In the genomic region with DNA sequence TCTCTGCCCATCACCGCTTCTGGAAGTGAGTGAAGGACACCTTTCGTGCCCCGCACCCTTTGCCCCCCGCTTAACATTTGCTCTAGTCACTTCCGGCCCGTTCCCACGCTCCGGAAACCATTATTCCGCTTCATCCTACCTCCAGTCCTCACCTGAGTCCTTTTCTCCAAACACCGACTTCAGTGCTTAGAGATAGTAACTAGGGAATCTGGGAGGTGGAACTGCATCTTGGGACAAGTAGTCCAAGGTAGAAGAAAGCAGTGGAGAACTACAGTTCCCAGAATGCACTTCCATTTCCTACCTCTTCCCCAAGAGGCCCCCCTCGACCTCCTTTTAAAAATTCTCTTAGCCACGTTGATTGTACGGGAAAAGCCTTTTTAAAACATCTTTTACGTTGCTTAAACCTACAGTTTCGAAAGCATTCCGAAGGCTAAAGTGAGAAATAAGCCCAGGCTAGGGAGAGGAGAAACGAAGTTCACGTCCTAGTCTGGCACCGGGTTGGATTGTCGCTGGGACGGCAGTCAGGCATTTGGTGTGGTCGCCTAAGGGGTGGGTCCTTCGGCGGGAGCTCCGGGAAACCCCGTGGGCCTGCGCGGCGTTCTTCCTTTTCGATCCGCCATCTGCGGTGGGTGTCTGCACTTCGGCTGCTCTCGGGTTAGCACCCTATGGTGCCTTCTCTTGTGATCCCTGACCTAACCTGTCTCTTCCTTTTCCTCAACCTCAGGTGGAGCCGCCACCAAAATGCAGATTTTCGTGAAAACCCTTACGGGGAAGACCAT, we compare ENCODE assay signal across 8 cellular contexts. TPM values are rescaled to one million over a fixed set of nuclear protein-coding genes. Genes with fewer than 3 reads are reported as not detected.
DNase-seq lines count a peak whose midpoint lies in the region; ATAC-seq and TF ChIP-seq lines count a peak whose summit lies in the region.

Gene CLHC1 (minus strand): TSS at position 210 of the 779 bp plus-strand sequence. CDS start 9,882 bp downstream, outside the sequence.
Gene RPS27A (plus strand): TSS at position 605 of the 779 bp plus-strand sequence. CDS start 137 bp downstream, at position 742.

- peak within 1 kb of the TSS; percentile 99 for H3K27ac Mint-ChIP-seq in activated T-cell treated with anti-CD3 and anti-CD28 coated beads, Interleukin-2, amount 50 U/mL, for 72 hours
- H3K27ac Mint-ChIP-seq in naive B cell: peak within 1 kb of the TSS; percentile 98 to 99 (median 99)
- peak within 1 kb of the TSS; percentile 97 for H3K27ac Mint-ChIP-seq in stimulated activated memory B cell treated with anti-CD40 and anti-IgM and Interleukin-4, amounts not matched to agents 10 μg/mL and 1 μg/mL and 100 μg/mL, for 72 hours

- H3K27ac ChIP-seq in KMS-11: peak within 1 kb of the TSS; percentile 92
- H3K27ac ChIP-seq in Peyer's patch: peak within 1 kb of the TSS; percentile 83 to 93 (median 91)

- peaks cover 7% of the 10 kb centered on the region for H4K20me1 ChIP-seq in KMS-11 (ENCODE audit: insufficient read depth)

- TF ChIP-seq CTCF in KMS-11 (conservative IDR thresholded peaks at IDR 0.05; ENCODE audit: low read depth, low read length): no peak
- TF ChIP-seq CTCF in Peyer's patch (IDR thresholded peaks at IDR 0.05): peak in 2 of 6 experiments; percentile 23 to 26

- peaks cover 34% of the 10 kb centered on the region; the same call in 1 of the 2 replicates for H3K36me3 ChIP-seq in KMS-11 (ENCODE audit: insufficient read depth)
- peaks cover 0 to 34% (median 0%) of the 10 kb centered on the region in 3 donors for H3K36me3 ChIP-seq in Peyer's patch

- peaks cover 44% of the 10 kb centered on the region for H3K79me2 ChIP-seq in KMS-11 (ENCODE audit: insufficient read depth, low read depth)

- TF ChIP-seq POLR2A in Peyer's patch (IDR thresholded peaks at IDR 0.05): peak; percentile 58 to 83

- H3K4me3 Mint-ChIP-seq in activated T-cell treated with anti-CD3 and anti-CD28 coated beads, Interleukin-2, amount 50 U/mL, for 72 hours: peak within 1 kb of the TSS; percentile 95 to 99
- H3K4me3 Mint-ChIP-seq in naive B cell: peak within 1 kb of the TSS; percentile 91 to 100 (median 100)
- H3K4me3 Mint-ChIP-seq in stimulated activated memory B cell treated with anti-CD40 and anti-IgM and Interleukin-4, amounts not matched to agents 10 μg/mL and 1 μg/mL and 100 μg/mL, for 72 hours: peak within 1 kb of the TSS; percentile 100

- H3K4me1 Mint-ChIP-seq in activated T-cell treated with anti-CD3 and anti-CD28 coated beads, Interleukin-2, amount 50 U/mL, for 72 hours (ENCODE audit: low read depth): peaks cover 70% of the 10 kb centered on the region
- H3K4me1 Mint-ChIP-seq in naive B cell: peaks cover 41 to 62% (median 60%) of the 10 kb centered on the region in 3 donors
- H3K4me1 Mint-ChIP-seq in stimulated activated memory B cell treated with anti-CD40 and anti-IgM and Interleukin-4, amounts not matched to agents 10 μg/mL and 1 μg/mL and 100 μg/mL, for 72 hours: peaks cover 53% of the 10 kb centered on the region

- DNase-seq in DMS53 treated with DMSO at 0.1 percent for 48 hours (lab: John Stamatoyannopoulos, UW; ENCODE audit: unreplicated experiment): peak; percentile 99
- DNase-seq in Peyer's patch: peak; percentile 86 to 95 (median 92)
- DNase-seq in activated T-cell treated with anti-CD3 and anti-CD28 coated beads, Interleukin-2, amount 50 U/mL, for 72 hours: peak; percentile 94
- DNase-seq in fibroblast of gingiva (ENCODE audit: low read depth): peak; percentile 96
- DNase-seq in naive B cell: peak; percentile 93

- H3K9me3 Mint-ChIP-seq in activated T-cell treated with anti-CD3 and anti-CD28 coated beads, Interleukin-2, amount 50 U/mL, for 72 hours: no peaks in the 10 kb centered on the region
- H3K9me3 Mint-ChIP-seq in naive B cell: peaks cover 0 to 5% (median 0%) of the 10 kb centered on the region in 7 donors
- no peaks in the 10 kb centered on the region for H3K9me3 Mint-ChIP-seq in stimulated activated memory B cell treated with anti-CD40 and anti-IgM and Interleukin-4, amounts not matched to agents 10 μg/mL and 1 μg/mL and 100 μg/mL, for 72 hours

- H3K4me1 ChIP-seq in KMS-11 (ENCODE audit: low read depth, poor library complexity, severe bottlenecking) (peaks cover 32% of the 10 kb centered on the region), Peyer's patch (peaks cover 0 to 13% (median 4%) of the 10 kb centered on the region in 4 donors)

- peak within 1 kb of the TSS; percentile 84 for H3K4me2 ChIP-seq in KMS-11

- peak within 1 kb of the TSS; percentile 88 for H3K4me3 ChIP-seq in KMS-11 (IDR thresholded peaks at IDR 0.05; ENCODE audit: insufficient read depth, low read depth, low read length)
- H3K4me3 ChIP-seq in Peyer's patch: peak within 1 kb of the TSS; percentile 70 to 96 (median 78)

- H3K9ac ChIP-seq in KMS-11: peak within 1 kb of the TSS; percentile 98

- H3K9me3 ChIP-seq in Peyer's patch: no peaks in the 10 kb centered on the region

- no peaks in the 10 kb centered on the region for H3K27me3 ChIP-seq in KMS-11 (ENCODE audit: insufficient read depth, low read depth)
- no peaks in the 10 kb centered on the region for H3K27me3 ChIP-seq in Peyer's patch

- H2AFZ ChIP-seq in KMS-11 (ENCODE audit: low read depth): peak within 1 kb of the TSS; percentile 82

- peaks cover 16 to 36% of the 10 kb centered on the region in 2 donors for H3K36me3 Mint-ChIP-seq in activated T-cell treated with anti-CD3 and anti-CD28 coated beads, Interleukin-2, amount 50 U/mL, for 72 hours (ENCODE audit: insufficient read depth in 2 of 2)
- H3K36me3 Mint-ChIP-seq in naive B cell: peaks cover 5 to 8% of the 10 kb centered on the region in 2 donors
- peaks cover 25% of the 10 kb centered on the region for H3K36me3 Mint-ChIP-seq in stimulated activated memory B cell treated with anti-CD40 and anti-IgM and Interleukin-4, amounts not matched to agents 10 μg/mL and 1 μg/mL and 100 μg/mL, for 72 hours

- ATAC-seq in GM21737 (IDR thresholded peaks at IDR 0.05; ENCODE audit: unreplicated experiment) (peak; percentile 83), naive B cell (ENCODE audit: low read depth in 2 of 2) (peak; percentile 81)
- peak; percentile 86 to 87 for ATAC-seq in activated T-cell treated with anti-CD3 and anti-CD28 coated beads, Interleukin-2, amount 50 U/mL, for 72 hours (replicated peaks in 1 of 2)
- peak; percentile 94 for ATAC-seq in stimulated activated memory B cell treated with anti-CD40 and anti-IgM and Interleukin-4, amounts not matched to agents 10 μg/mL and 1 μg/mL and 100 μg/mL, for 72 hours

- no peaks in the 10 kb centered on the region for H3K27me3 Mint-ChIP-seq in activated T-cell treated with anti-CD3 and anti-CD28 coated beads, Interleukin-2, amount 50 U/mL, for 72 hours (ENCODE audit: low read depth)
- no peaks in the 10 kb centered on the region for H3K27me3 Mint-ChIP-seq in naive B cell
- no peaks in the 10 kb centered on the region for H3K27me3 Mint-ChIP-seq in stimulated activated memory B cell treated with anti-CD40 and anti-IgM and Interleukin-4, amounts not matched to agents 10 μg/mL and 1 μg/mL and 100 μg/mL, for 72 hours

RNA-seq across cellular contexts. Expression of gene CLHC1, which starts in this region (rescaled TPM):
- total RNA-seq in Peyer's patch: 10 to 100 TPM in 1 of 4 donors, 1 to 10 TPM in 3; 1.9 to 15.3 (median 8.1) TPM
- 10 to 100 TPM; 12.3 to 15.5 TPM for total RNA-seq in activated T-cell treated with anti-CD3 and anti-CD28 coated beads, Interleukin-2, amount 50 U/mL, for 72 hours
- 1 to 10 TPM in 4 of 6 donors, under 1 TPM in 1, not detected in 1; 0.90 to 3.5 (median 1.6) TPM for polyA plus RNA-seq in naive B cell (ENCODE audit: low read depth in 6 of 6)

RNA-seq across cellular contexts. Expression of gene RPS27A, which starts in this region (rescaled TPM):
- 1,000 to 10,000 TPM in 1 of 4 donors, 100 to 1,000 TPM in 3; 314 to 1,603 (median 586) TPM for total RNA-seq in Peyer's patch
- 1,000 to 10,000 TPM; 1,242 to 1,391 TPM for total RNA-seq in activated T-cell treated with anti-CD3 and anti-CD28 coated beads, Interleukin-2, amount 50 U/mL, for 72 hours
- 1,000 to 10,000 TPM; 1,837 to 3,584 (median 3,029) TPM for polyA plus RNA-seq in naive B cell (ENCODE audit: low read depth in 6 of 6)

Comparison
In these comparisons a context has a peak if more than half of its experiments do, and no peak if none do; other contexts are left out.
1. Peak in every context shown above with its lines: DNase-seq, ATAC-seq, H3K4me3 ChIP-seq and H3K27ac ChIP-seq.